9 cellular contexts compared by ENCODE assay signal in genomic region chr21:45592208-45592619, GRCh38. TPM values are rescaled to one million over a fixed set of nuclear protein-coding genes. Genes with fewer than 3 reads are reported as not detected.
A peak's percentile ranks its signal among the peaks of the same experiment; 100 is the strongest.
DNase-seq lines count a peak whose midpoint lies in the region; ATAC-seq and TF ChIP-seq lines count a peak whose summit lies in the region.
"Had no signal": no experiment of that assay in that cellular context is flagged by ENCODE, and none has a peak within 500 bp of the region (broad histone marks: within the 10 kb centered on the region; RNA-seq: fewer than 3 reads in every experiment).

No MANE protein-coding gene starts in this region.

- peaks cover 59% of the 10 kb centered on the region for H3K4me1 ChIP-seq in BLaER1

- H3K27me3 ChIP-seq in BLaER1 (no peaks in the 10 kb centered on the region), MG63 (peaks cover 11% of the 10 kb centered on the region)

- no peak overlapping the region for H3K27ac Mint-ChIP-seq in activated B cell treated with CpG ODN at 0.5 μM for 24 hours

- H4K20me1 ChIP-seq in BLaER1 = peaks cover 4% of the 10 kb centered on the region; the same call in 1 of the 2 replicates

- H3K9me3 Mint-ChIP-seq in activated B cell treated with CpG ODN at 0.5 μM for 24 hours = peaks cover 5% of the 10 kb centered on the region

- H3K9me3 ChIP-seq in BLaER1 (peaks cover 32% of the 10 kb centered on the region), MG63 (peaks cover 4% of the 10 kb centered on the region)

- H3K4me2 ChIP-seq in BLaER1 = peak overlapping the region; percentile 44

- H3K36me3 ChIP-seq in BLaER1 (no peaks in the 10 kb centered on the region), MG63 (no peaks in the 10 kb centered on the region)

- no peak for TF ChIP-seq CTCF in activated B cell treated with CpG ODN at 0.5 μM for 24 hours (IDR thresholded peaks at IDR 0.05)

- H3K27me3 Mint-ChIP-seq in activated B cell treated with CpG ODN at 0.5 μM for 24 hours = peaks cover 29% of the 10 kb centered on the region

- CTCF ChIA-PET in activated B cell treated with CpG ODN at 0.5 μM for 24 hours (lab: Charles Lee) = interaction anchor here (1.1 kb wide), 1 partner anchor 114 kb away, joined by 4 read pairs; no protein-coding TSS in a partner anchor

- H3K4me3 ChIP-seq in BLaER1 (no peak overlapping the region), MG63 (no peak overlapping the region)

- H3K4me1 Mint-ChIP-seq in activated B cell treated with CpG ODN at 0.5 μM for 24 hours = peaks cover 10% of the 10 kb centered on the region

- DNase-seq in activated B cell treated with CpG ODN at 0.5 μM for 24 hours = no peak
- peak; percentile 56 for DNase-seq in effector CD4-positive, alpha-beta T cell
- DNase-seq in stimulated activated CD8-positive, alpha-beta memory T cell treated with anti-CD3 and anti-CD28 coated beads, Interleukin-4, amount 100 ng/mL, for 24 hours (ENCODE audit: low read depth) = peak; percentile 44
- DNase-seq in MG63 = no peak
- DNase-seq in Kasumi-1 (lab: John Stamatoyannopoulos, UW) = no peak
- no peak for DNase-seq in DMS 273 (lab: John Stamatoyannopoulos, UW; ENCODE audit: unreplicated experiment)

- H3K9ac ChIP-seq in BLaER1 = no peak overlapping the region

- H3K27ac ChIP-seq in BLaER1 = no peak overlapping the region; the same call in 1 of the 2 replicates

- intact Hi-C loops in activated B cell treated with CpG ODN at 0.5 μM for 24 hours (cut with micrococcal nuclease) = loop anchor here (1.0 kb wide), 2 partner anchors 36 to 300 kb away; no protein-coding TSS in a partner anchor

- ATAC-seq in GM21737 (IDR thresholded peaks at IDR 0.05; ENCODE audit: unreplicated experiment) (peak; percentile 44), activated B cell treated with CpG ODN at 0.5 μM for 24 hours (ENCODE audit: low read depth) (peak; percentile 40)
- ATAC-seq: Panc1 had no signal

- H3K36me3 Mint-ChIP-seq in activated B cell treated with CpG ODN at 0.5 μM for 24 hours (ENCODE audit: low read depth) = no peaks in the 10 kb centered on the region

- POLR2A ChIA-PET in activated B cell treated with CpG ODN at 0.5 μM for 24 hours (lab: Charles Lee) = interaction anchor here (1.1 kb wide), 1 partner anchor 36 kb away, joined by 3 read pairs; no protein-coding TSS in a partner anchor

- no peak overlapping the region for H3K4me3 Mint-ChIP-seq in activated B cell treated with CpG ODN at 0.5 μM for 24 hours

RNA-seq across cellular contexts. Expression of gene SLC19A1, which starts 50.0 kb away (rescaled TPM):
- total RNA-seq in activated B cell treated with CpG ODN at 0.5 μM for 24 hours = 7.4 and 10.7 TPM in 2 replicates
- 25.5 and 26.7 TPM in 2 replicates for total RNA-seq in MG63 (2014; rRNA removed; shearing (Covaris generic); ENCODE audit: low replicate concordance)

RNA-seq across cellular contexts. Expression of gene PCBP3, which starts 51.3 kb away (rescaled TPM):
- total RNA-seq in activated B cell treated with CpG ODN at 0.5 μM for 24 hours = not detected in 2 replicates
- total RNA-seq in MG63 (2014; rRNA removed; shearing (Covaris generic); ENCODE audit: low replicate concordance) = 0.23 TPM in 1 of 2 replicates, not detected in the other

Comparison
In these comparisons a context has a peak if more than half of its experiments do, and no peak if none do; other contexts are left out.
1. DNase-seq: peak in effector CD4-positive, alpha-beta T cell (single experiment) and stimulated activated CD8-positive, alpha-beta memory T cell treated with anti-CD3 and anti-CD28 coated beads, Interleukin-4, amount 100 ng/mL, for 24 hours (single experiment); none in activated B cell treated with CpG ODN at 0.5 μM for 24 hours (single experiment), MG63 (single experiment), Kasumi-1 (0 of 2) and DMS 273 (single experiment).